ENCODE assay signal across 17 cellular contexts in the genomic region with DNA sequence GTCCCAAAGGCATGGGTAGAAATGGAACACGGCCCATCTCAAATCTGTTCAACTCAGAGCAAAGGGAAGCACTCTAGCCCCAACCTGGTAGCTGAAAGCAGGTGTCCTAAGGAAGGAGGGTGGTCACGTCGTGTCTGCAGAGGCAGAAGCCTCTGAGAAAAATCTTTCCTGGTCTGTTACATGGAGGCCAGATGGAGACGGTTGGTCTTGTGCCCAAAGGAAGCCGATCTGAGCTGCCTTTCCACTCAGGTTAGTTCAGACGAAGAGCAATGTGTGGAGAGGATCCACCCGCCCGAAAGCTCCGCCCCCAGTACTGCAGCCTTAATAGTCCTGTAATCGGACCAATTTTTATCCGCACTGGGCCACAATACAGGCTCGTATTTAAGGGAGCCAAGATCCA.
"Had no signal": no experiment of that assay in that cellular context is flagged by ENCODE, and none has a peak within 500 bp of the region (broad histone marks: within the 10 kb centered on the region; RNA-seq: fewer than 3 reads in every experiment).

No MANE protein-coding gene starts in this region.

- H3K27ac ChIP-seq: colonic mucosa, esophagus squamous epithelium, gastroesophageal sphincter, left lung, lower lobe of right lung, right atrium auricular region had no signal

- H3K27me3 ChIP-seq: colonic mucosa, esophagus squamous epithelium, gastroesophageal sphincter, left lung, right atrium auricular region had no signal

- H3K4me3 Mint-ChIP-seq: memory B cell; mesothelial cell of epicardium; natural killer cell treated with Interleukin-12 subunit alpha and Interleukin-12 subunit beta and Interleukin-15 and Interleukin-18, amount 100 ng/mL, for 72 hours had no signal

- H3K9me3 ChIP-seq: colonic mucosa, esophagus squamous epithelium, gastroesophageal sphincter, left lung, lower lobe of right lung, right atrium auricular region had no signal

- H3K4me3 ChIP-seq: colonic mucosa, esophagus squamous epithelium, gastroesophageal sphincter, left lung, lower lobe of right lung, right atrium auricular region had no signal

- DNase-seq: colonic mucosa; dermis blood vessel endothelial cell; esophagus squamous epithelium; foreskin fibroblast; glutamatergic neuron; islet precursor cell; left lung; lower lobe of right lung; small intestine; stimulated activated CD4-positive, alpha-beta T cell treated with anti-CD3 and anti-CD28 coated beads, Interleukin-12 subunit alpha, Interleukin-12 subunit beta, amount 100 ng/mL, for 4 hours; stimulated activated naive CD4-positive, alpha-beta T cell treated with Interleukin-2 at 50 U/mL for 16 hours; trophoblast cell had no signal

- H3K4me1 ChIP-seq: colonic mucosa, esophagus squamous epithelium, gastroesophageal sphincter, left lung, lower lobe of right lung, right atrium auricular region had no signal

- H3K9me3 Mint-ChIP-seq: memory B cell; mesothelial cell of epicardium; natural killer cell treated with Interleukin-12 subunit alpha and Interleukin-12 subunit beta and Interleukin-15 and Interleukin-18, amount 100 ng/mL, for 72 hours had no signal

- H3K27me3 Mint-ChIP-seq: memory B cell; natural killer cell treated with Interleukin-12 subunit alpha and Interleukin-12 subunit beta and Interleukin-15 and Interleukin-18, amount 100 ng/mL, for 72 hours had no signal

- FAIRE-seq: small intestine had no signal

- H3K27ac Mint-ChIP-seq: memory B cell; mesothelial cell of epicardium; natural killer cell treated with Interleukin-12 subunit alpha and Interleukin-12 subunit beta and Interleukin-15 and Interleukin-18, amount 100 ng/mL, for 72 hours had no signal

- ATAC-seq: gastroesophageal sphincter, left lung, lower lobe of right lung had no signal

- H3K4me1 Mint-ChIP-seq: memory B cell, mesothelial cell of epicardium had no signal
